ENCODE assay signal across 1 cellular context in genomic region chr2:86440631-86441391, GRCh38.
TF ChIP-seq lines count a peak whose summit lies in the region.

Gene KDM3A (plus strand): TSS chr2:86441371. CDS start chr2:86442048, 677 bp downstream.

TF ChIP-seq in SK-N-SH, 30 proteins besides CTCF, POLR2A, EP300 and RAD21 (continued from another document):
- TF ChIP-seq NFIC (IDR thresholded peaks at IDR 0.05; ENCODE audit: borderline replicate concordance) (no peak), YY1 (IDR thresholded peaks at IDR 0.05; ENCODE audit: low read depth) (peak; percentile 94), EZH2phosphoT487 (IDR thresholded peaks at IDR 0.05; ENCODE audit: borderline replicate concordance, low read depth) (no peak), NRF1 (IDR thresholded peaks at IDR 0.05; ENCODE audit: low read depth, low read length) (peak; percentile 98), FOXJ3 (CRISPR knock-in tag; IDR thresholded peaks at IDR 0.05) (0 out of 2 replicates have a peak, but pooled peaks have one; percentile 41), CHD2 (IDR thresholded peaks at IDR 0.05; ENCODE audit: low read length, partially characterized antibody) (peak; percentile 97), TEAD4 (IDR thresholded peaks at IDR 0.05; ENCODE audit: borderline replicate concordance, insufficient read depth) (0 out of 2 replicates have a peak, but pooled peaks have one; percentile 6), FOSL2 (IDR thresholded peaks at IDR 0.05; ENCODE audit: borderline replicate concordance, low read depth) (no peak), REST (IDR thresholded peaks at IDR 0.05; ENCODE audit: low read depth, low read length) (no peak), TCF12 (IDR thresholded peaks at IDR 0.05) (peak; percentile 51), JUND (IDR thresholded peaks at IDR 0.05) (no peak), SIN3A (IDR thresholded peaks at IDR 0.05; ENCODE audit: borderline replicate concordance, low read depth, low read length) (peak; percentile 31; the same call in 1 of the 2 replicates), USF1 (IDR thresholded peaks at IDR 0.05; ENCODE audit: borderline replicate concordance, low read depth) (peak; percentile 70; the same call in 1 of the 2 replicates), MEF2A (IDR thresholded peaks at IDR 0.05; ENCODE audit: borderline replicate concordance, low read depth) (no peak), GABPA (IDR thresholded peaks at IDR 0.05; ENCODE audit: low read depth) (no peak), RFX5 (IDR thresholded peaks at IDR 0.05; ENCODE audit: low read length) (0 out of 2 replicates have a peak, but pooled peaks have one; percentile 38), USF2 (IDR thresholded peaks at IDR 0.05; ENCODE audit: borderline replicate concordance, low read depth, low read length) (no peak), IRF3 (IDR thresholded peaks at IDR 0.05; ENCODE audit: low read depth, low read length) (peak; percentile 41; the same call in 1 of the 2 replicates), TAF1 (IDR thresholded peaks at IDR 0.05; ENCODE audit: borderline replicate concordance, low read depth, low read length) (peak; percentile 79; the same call in 1 of the 2 replicates)
TF ChIP-seq in SK-N-SH: peak in this region for 15.
